21 cellular contexts compared by ENCODE assay signal in the genomic region with DNA sequence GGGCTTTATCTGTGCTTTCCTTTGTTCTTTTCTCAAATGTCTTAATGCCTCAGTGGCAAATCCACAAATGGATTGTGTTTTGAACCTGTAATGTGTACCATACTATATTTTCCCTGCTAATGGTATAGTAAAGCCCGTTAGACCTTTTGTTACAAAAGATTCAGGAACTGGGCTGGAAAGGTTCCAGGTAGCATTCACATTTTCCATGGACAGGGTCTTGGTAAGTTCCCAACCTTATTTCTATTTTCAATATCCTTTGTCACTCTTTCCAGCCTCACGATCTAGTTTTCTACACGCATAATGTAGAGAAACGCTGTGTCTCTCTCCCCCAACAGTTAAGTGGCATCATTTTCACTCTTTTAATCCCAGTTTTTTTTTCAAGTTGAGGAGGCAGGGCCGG.
"Had no signal": no experiment of that assay in that cellular context is flagged by ENCODE, and none has a peak within 500 bp of the region (broad histone marks: within the 10 kb centered on the region; RNA-seq: fewer than 3 reads in every experiment).

No MANE protein-coding gene starts in this region.

- ATAC-seq: K562, Panc1, PC-3 had no signal

- DNase-seq: Kasumi-1, MM.1S, NCI-H1092 treated with DMSO at 0.1 percent for 48 hours, NCI-H1436, NCI-H187, NCI-H2029, NCI-H2171, NCI-H226, NCI-H446, NCI-H510A, NCI-H524 treated with DMSO at 0.1 percent for 48 hours, NCI-H69, NCI-H774, PC-3, SHP77, SK-N-SH had no signal

- H3K9me3 ChIP-seq: SK-N-SH had no signal

- H3K4me3 ChIP-seq: K562 had no signal

- H3K9ac ChIP-seq: KMS-11, SK-N-SH had no signal

- H3K27ac ChIP-seq: HL-60, KMS-11, RWPE1 had no signal
